1 cellular context compared by ENCODE assay signal in the genomic region with DNA sequence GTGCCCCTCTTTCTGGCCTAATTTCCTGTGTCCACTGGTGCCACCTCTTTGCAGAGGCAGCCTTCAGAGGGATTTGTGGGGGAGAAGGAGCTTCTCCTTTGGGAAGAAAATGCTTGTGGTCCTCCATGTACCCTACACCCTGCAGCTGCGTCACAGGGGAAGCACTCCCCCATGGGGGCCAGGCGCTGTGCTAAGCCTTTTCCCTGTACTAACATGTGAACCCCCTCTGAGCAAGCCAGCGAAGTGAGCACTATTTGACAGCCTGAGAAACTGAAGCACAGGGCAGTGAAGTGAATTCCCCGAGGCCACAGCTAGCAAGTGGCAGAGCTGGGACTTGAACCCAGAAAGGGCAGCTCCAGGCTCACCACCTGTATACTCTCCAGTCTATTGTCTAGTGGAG.
TF ChIP-seq lines count a peak whose summit lies in the region.

No MANE protein-coding gene starts in this region.

TF ChIP-seq in GM23338, 12 proteins besides CTCF, POLR2A, EP300 and RAD21 (continued from another document):
- TF ChIP-seq, protein P1, sequence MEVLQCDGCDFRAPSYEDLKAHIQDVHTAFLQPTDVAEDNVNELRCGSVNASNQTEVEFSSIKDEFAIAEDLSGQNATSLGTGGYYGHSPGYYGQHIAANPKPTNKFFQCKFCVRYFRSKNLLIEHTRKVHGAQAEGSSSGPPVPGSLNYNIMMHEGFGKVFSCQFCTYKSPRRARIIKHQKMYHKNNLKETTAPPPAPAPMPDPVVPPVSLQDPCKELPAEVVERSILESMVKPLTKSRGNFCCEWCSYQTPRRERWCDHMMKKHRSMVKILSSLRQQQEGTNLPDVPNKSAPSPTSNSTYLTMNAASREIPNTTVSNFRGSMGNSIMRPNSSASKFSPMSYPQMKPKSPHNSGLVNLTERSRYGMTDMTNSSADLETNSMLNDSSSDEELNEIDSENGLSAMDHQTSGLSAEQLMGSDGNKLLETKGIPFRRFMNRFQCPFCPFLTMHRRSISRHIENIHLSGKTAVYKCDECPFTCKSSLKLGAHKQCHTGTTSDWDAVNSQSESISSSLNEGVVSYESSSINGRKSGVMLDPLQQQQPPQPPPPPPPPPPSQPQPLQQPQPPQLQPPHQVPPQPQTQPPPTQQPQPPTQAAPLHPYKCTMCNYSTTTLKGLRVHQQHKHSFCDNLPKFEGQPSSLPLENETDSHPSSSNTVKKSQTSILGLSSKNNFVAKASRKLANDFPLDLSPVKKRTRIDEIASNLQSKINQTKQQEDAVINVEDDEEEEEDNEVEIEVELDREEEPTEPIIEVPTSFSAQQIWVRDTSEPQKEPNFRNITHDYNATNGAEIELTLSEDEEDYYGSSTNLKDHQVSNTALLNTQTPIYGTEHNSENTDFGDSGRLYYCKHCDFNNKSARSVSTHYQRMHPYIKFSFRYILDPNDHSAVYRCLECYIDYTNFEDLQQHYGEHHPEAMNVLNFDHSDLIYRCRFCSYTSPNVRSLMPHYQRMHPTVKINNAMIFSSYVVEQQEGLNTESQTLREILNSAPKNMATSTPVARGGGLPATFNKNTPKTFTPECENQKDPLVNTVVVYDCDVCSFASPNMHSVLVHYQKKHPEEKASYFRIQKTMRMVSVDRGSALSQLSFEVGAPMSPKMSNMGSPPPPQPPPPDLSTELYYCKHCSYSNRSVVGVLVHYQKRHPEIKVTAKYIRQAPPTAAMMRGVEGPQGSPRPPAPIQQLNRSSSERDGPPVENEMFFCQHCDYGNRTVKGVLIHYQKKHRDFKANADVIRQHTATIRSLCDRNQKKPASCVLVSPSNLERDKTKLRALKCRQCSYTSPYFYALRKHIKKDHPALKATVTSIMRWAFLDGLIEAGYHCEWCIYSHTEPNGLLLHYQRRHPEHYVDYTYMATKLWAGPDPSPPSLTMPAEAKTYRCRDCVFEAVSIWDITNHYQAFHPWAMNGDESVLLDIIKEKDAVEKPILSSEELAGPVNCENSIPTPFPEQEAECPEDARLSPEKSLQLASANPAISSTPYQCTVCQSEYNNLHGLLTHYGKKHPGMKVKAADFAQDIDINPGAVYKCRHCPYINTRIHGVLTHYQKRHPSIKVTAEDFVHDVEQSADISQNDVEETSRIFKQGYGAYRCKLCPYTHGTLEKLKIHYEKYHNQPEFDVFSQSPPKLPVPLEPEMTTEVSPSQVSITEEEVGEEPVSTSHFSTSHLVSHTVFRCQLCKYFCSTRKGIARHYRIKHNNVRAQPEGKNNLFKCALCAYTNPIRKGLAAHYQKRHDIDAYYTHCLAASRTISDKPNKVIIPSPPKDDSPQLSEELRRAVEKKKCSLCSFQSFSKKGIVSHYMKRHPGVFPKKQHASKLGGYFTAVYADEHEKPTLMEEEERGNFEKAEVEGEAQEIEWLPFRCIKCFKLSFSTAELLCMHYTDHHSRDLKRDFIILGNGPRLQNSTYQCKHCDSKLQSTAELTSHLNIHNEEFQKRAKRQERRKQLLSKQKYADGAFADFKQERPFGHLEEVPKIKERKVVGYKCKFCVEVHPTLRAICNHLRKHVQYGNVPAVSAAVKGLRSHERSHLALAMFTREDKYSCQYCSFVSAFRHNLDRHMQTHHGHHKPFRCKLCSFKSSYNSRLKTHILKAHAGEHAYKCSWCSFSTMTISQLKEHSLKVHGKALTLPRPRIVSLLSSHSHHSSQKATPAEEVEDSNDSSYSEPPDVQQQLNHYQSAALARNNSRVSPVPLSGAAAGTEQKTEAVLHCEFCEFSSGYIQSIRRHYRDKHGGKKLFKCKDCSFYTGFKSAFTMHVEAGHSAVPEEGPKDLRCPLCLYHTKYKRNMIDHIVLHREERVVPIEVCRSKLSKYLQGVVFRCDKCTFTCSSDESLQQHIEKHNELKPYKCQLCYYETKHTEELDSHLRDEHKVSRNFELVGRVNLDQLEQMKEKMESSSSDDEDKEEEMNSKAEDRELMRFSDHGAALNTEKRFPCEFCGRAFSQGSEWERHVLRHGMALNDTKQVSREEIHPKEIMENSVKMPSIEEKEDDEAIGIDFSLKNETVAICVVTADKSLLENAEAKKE (CRISPR knock-in tag; IDR thresholded peaks at IDR 0.05), result no peak
- TF ChIP-seq JUNB (IDR thresholded peaks at IDR 0.05; ENCODE audit: unreplicated experiment), result no peak
- TF ChIP-seq EZH2phosphoT487 (IDR thresholded peaks at IDR 0.05; ENCODE audit: unreplicated experiment), result no peak
- no peak for TF ChIP-seq NANOG (IDR thresholded peaks at IDR 0.05; ENCODE audit: borderline replicate concordance)
- TF ChIP-seq POLR2AphosphoS5 (IDR thresholded peaks at IDR 0.05; ENCODE audit: low read depth), result no peak
- no peak for TF ChIP-seq EZH2 (IDR thresholded peaks at IDR 0.05; ENCODE audit: low read depth, unreplicated experiment)
- TF ChIP-seq ZNF331 (CRISPR knock-in tag; IDR thresholded peaks at IDR 0.05; ENCODE audit: low read depth), result no peak
